Comparison of ENCODE assay signal across 10 cellular contexts in genomic region chrX:13007519-13008188, GRCh38. TPM values are rescaled to one million over a fixed set of nuclear protein-coding genes. Genes with fewer than 3 reads are reported as not detected.
DNase-seq lines count a peak whose midpoint lies in the region; ATAC-seq and TF ChIP-seq lines count a peak whose summit lies in the region.
"Had no signal": no experiment of that assay in that cellular context is flagged by ENCODE, and none has a peak within 500 bp of the region (broad histone marks: within the 10 kb centered on the region; RNA-seq: fewer than 3 reads in every experiment).

No MANE protein-coding gene starts in this region.

- no peaks in the 10 kb centered on the region for H3K36me3 ChIP-seq in DOHH2 (ENCODE audit: control insufficient read depth, low read length)
- no peaks in the 10 kb centered on the region for H3K36me3 ChIP-seq in uterus

- H3K4me1 Mint-ChIP-seq in activated CD4-positive, alpha-beta memory T cell treated with anti-CD3 and anti-CD28 coated beads, Interleukin-2, amount 10 ng/mL, durations not matched to agents 7 days and 5 days = peaks cover 76% of the 10 kb centered on the region
- peaks cover 28% of the 10 kb centered on the region for H3K4me1 Mint-ChIP-seq in memory B cell
- peaks cover 65% of the 10 kb centered on the region for H3K4me1 Mint-ChIP-seq in activated T-cell treated with anti-CD3 and anti-CD28 coated beads, Interleukin-2, amount 50 U/mL, for 4 hours (ENCODE audit: low read depth)

- H3K9me3 ChIP-seq in DOHH2 (ENCODE audit: control insufficient read depth, insufficient read depth, low read length) = no peaks in the 10 kb centered on the region
- H3K9me3 ChIP-seq in uterus = no peaks in the 10 kb centered on the region

- H3K27ac ChIP-seq in DOHH2 (ENCODE audit: low read depth, low read length) (no peak overlapping the region), uterus (no peak overlapping the region)

- H3K4me3 ChIP-seq in DOHH2 (ENCODE audit: low read length) = peak overlapping the region; percentile 34
- H3K4me3 ChIP-seq in uterus = no peak overlapping the region

- no peak overlapping the region for H3K4me3 Mint-ChIP-seq in activated CD4-positive, alpha-beta memory T cell treated with anti-CD3 and anti-CD28 coated beads, Interleukin-2, amount 10 ng/mL, durations not matched to agents 7 days and 5 days
- H3K4me3 Mint-ChIP-seq in memory B cell = peak overlapping the region; percentile 58
- no peak overlapping the region for H3K4me3 Mint-ChIP-seq in activated T-cell treated with anti-CD3 and anti-CD28 coated beads, Interleukin-2, amount 50 U/mL, for 4 hours
- H3K4me3 Mint-ChIP-seq: natural killer cell had no signal

- H3K27ac Mint-ChIP-seq in activated CD4-positive, alpha-beta memory T cell treated with anti-CD3 and anti-CD28 coated beads, Interleukin-2, amount 10 ng/mL, durations not matched to agents 7 days and 5 days = peak overlapping the region; percentile 44
- peak overlapping the region; percentile 45 for H3K27ac Mint-ChIP-seq in memory B cell
- H3K27ac Mint-ChIP-seq: natural killer cell had no signal

- H4K20me1 ChIP-seq in DOHH2 (ENCODE audit: control insufficient read depth, insufficient read depth, low read depth, low read length) = no peaks in the 10 kb centered on the region

- TF ChIP-seq POLR2A in uterus (IDR thresholded peaks at IDR 0.05) = no peak

- peaks cover 18% of the 10 kb centered on the region for H3F3A ChIP-seq in DOHH2 (ENCODE audit: control insufficient read depth, insufficient read depth)

- ATAC-seq in HG02678 (IDR thresholded peaks at IDR 0.05; ENCODE audit: unreplicated experiment) (peak; percentile 12), memory B cell (ENCODE audit: low read depth) (no peak)
- ATAC-seq in activated T-cell treated with anti-CD3 and anti-CD28 coated beads, Interleukin-2, amount 50 U/mL, for 4 hours = no peak
- ATAC-seq: natural killer cell had no signal

- H3K4me1 ChIP-seq in DOHH2 (ENCODE audit: control insufficient read depth, low read length) (peaks cover 72% of the 10 kb centered on the region), uterus (no peaks in the 10 kb centered on the region)

- CTCF ChIA-PET in activated CD4-positive, alpha-beta memory T cell treated with anti-CD3 and anti-CD28 coated beads, Interleukin-2, amount 10 ng/mL, durations not matched to agents 7 days and 5 days (lab: Charles Lee) = interaction anchor here (1.3 to 1.6 kb wide), 2 partner anchors 30 to 85 kb away, joined by 3 read pairs; no protein-coding TSS in a partner anchor

- H3K27me3 ChIP-seq in DOHH2 (ENCODE audit: control insufficient read depth, low read length) = no peaks in the 10 kb centered on the region
- H3K27me3 ChIP-seq in uterus = no peaks in the 10 kb centered on the region

- TF ChIP-seq CTCF in DOHH2 (IDR thresholded peaks at IDR 0.05; ENCODE audit: low read depth, low read length, poor library complexity, severe bottlenecking) = no peak
- TF ChIP-seq CTCF in uterus (IDR thresholded peaks at IDR 0.05) = no peak

- H3K9me2 ChIP-seq in DOHH2 (replicated peaks; ENCODE audit: control insufficient read depth, low read length) = no peaks in the 10 kb centered on the region

- no peaks in the 10 kb centered on the region for H3K79me2 ChIP-seq in DOHH2 (ENCODE audit: control insufficient read depth, low read length)

- H3K36me3 Mint-ChIP-seq in activated CD4-positive, alpha-beta memory T cell treated with anti-CD3 and anti-CD28 coated beads, Interleukin-2, amount 10 ng/mL, durations not matched to agents 7 days and 5 days (ENCODE audit: low read depth) = no peaks in the 10 kb centered on the region
- no peaks in the 10 kb centered on the region for H3K36me3 Mint-ChIP-seq in memory B cell
- no peaks in the 10 kb centered on the region for H3K36me3 Mint-ChIP-seq in activated T-cell treated with anti-CD3 and anti-CD28 coated beads, Interleukin-2, amount 50 U/mL, for 4 hours (ENCODE audit: insufficient read depth)
- H3K36me3 Mint-ChIP-seq: natural killer cell had no signal

- POLR2A ChIA-PET in activated CD4-positive, alpha-beta memory T cell treated with anti-CD3 and anti-CD28 coated beads, Interleukin-2, amount 10 ng/mL, durations not matched to agents 7 days and 5 days (lab: Charles Lee) = interaction anchor here (2.0 to 20.8 kb wide), 4 partner anchors 28 to 79 kb away, joined by 6 to 693 read pairs (median 194); partner anchors contain the start of gene TMSB4X

- no peaks in the 10 kb centered on the region for H3K27me3 Mint-ChIP-seq in activated CD4-positive, alpha-beta memory T cell treated with anti-CD3 and anti-CD28 coated beads, Interleukin-2, amount 10 ng/mL, durations not matched to agents 7 days and 5 days
- no peaks in the 10 kb centered on the region for H3K27me3 Mint-ChIP-seq in memory B cell
- H3K27me3 Mint-ChIP-seq in activated T-cell treated with anti-CD3 and anti-CD28 coated beads, Interleukin-2, amount 50 U/mL, for 4 hours (ENCODE audit: low read depth) = no peaks in the 10 kb centered on the region

- intact Hi-C loops in uterus (cut with DNase I; ENCODE audit: low total_unique reads) = loop anchor here (10.0 kb wide), 1 partner anchor 57 kb away; no protein-coding TSS in a partner anchor

- DNase-seq in activated CD4-positive, alpha-beta memory T cell treated with anti-CD3 and anti-CD28 coated beads, Interleukin-2, amount 10 ng/mL, durations not matched to agents 7 days and 5 days = no peak
- DNase-seq in memory B cell (ENCODE audit: low spot score in 2 of 2) = no peak
- DNase-seq in uterus = no peak
- DNase-seq in G401 (ENCODE audit: low spot score) = no peak
- no peak for DNase-seq in stimulated activated CD8-positive, alpha-beta memory T cell treated with anti-CD3 and anti-CD28 coated beads, Interleukin-4, amount 100 ng/mL, for 48 hours
- no peak for DNase-seq in activated T-cell treated with anti-CD3 and anti-CD28 coated beads, Interleukin-2, amount 50 U/mL, for 4 hours
- DNase-seq: natural killer cell, NCI-H510A had no signal

- in situ Hi-C loops in G401 (cut with HindIII; ENCODE audit: low sequenced_read_pairs) = no loop called here

- no peaks in the 10 kb centered on the region for H3K9me3 Mint-ChIP-seq in activated CD4-positive, alpha-beta memory T cell treated with anti-CD3 and anti-CD28 coated beads, Interleukin-2, amount 10 ng/mL, durations not matched to agents 7 days and 5 days
- no peaks in the 10 kb centered on the region for H3K9me3 Mint-ChIP-seq in memory B cell
- no peaks in the 10 kb centered on the region for H3K9me3 Mint-ChIP-seq in activated T-cell treated with anti-CD3 and anti-CD28 coated beads, Interleukin-2, amount 50 U/mL, for 4 hours
- H3K9me3 Mint-ChIP-seq: natural killer cell had no signal

- peak overlapping the region; percentile 53 for H3K4me2 ChIP-seq in DOHH2 (ENCODE audit: low read length)

RNA-seq across cellular contexts. Expression of gene TMSB4X, which starts 32.7 kb away (rescaled TPM):
- total RNA-seq in activated CD4-positive, alpha-beta memory T cell treated with anti-CD3 and anti-CD28 coated beads, Interleukin-2, amount 10 ng/mL, durations not matched to agents 7 days and 5 days = over 10,000 TPM; 10,813 to 11,021 TPM
- total RNA-seq in uterus = 1,000 to 10,000 TPM; 2,867 to 6,849 (median 3,091) TPM
- 2,749 and 3,064 TPM in 2 replicates for total RNA-seq in G401 (2014; rRNA removed; shearing (Covaris generic))
- 1,000 to 10,000 TPM; 1,344 to 1,576 (median 1,475) TPM for total RNA-seq in activated T-cell treated with anti-CD3 and anti-CD28 coated beads, Interleukin-2, amount 50 U/mL, for 4 hours

RNA-seq across cellular contexts. Expression of gene FAM9C, which starts 36.8 kb away (rescaled TPM):
- total RNA-seq in activated CD4-positive, alpha-beta memory T cell treated with anti-CD3 and anti-CD28 coated beads, Interleukin-2, amount 10 ng/mL, durations not matched to agents 7 days and 5 days = not detected
- total RNA-seq in uterus = under 1 TPM in 1 of 4 donors, not detected in 3; 0.07 TPM
- not detected in 2 replicates for total RNA-seq in G401 (2014; rRNA removed; shearing (Covaris generic))
- not detected for total RNA-seq in activated T-cell treated with anti-CD3 and anti-CD28 coated beads, Interleukin-2, amount 50 U/mL, for 4 hours
- total RNA-seq: natural killer cell had no signal
